ENCODE assay signal across 8 cellular contexts in genomic region chr17:48647103-48647963, GRCh38. TPM values are rescaled to one million over a fixed set of nuclear protein-coding genes. Genes with fewer than 3 reads are reported as not detected.
A peak's percentile ranks its signal among the peaks of the same experiment; 100 is the strongest.
DNase-seq lines count a peak whose midpoint lies in the region; ATAC-seq and TF ChIP-seq lines count a peak whose summit lies in the region.

No MANE protein-coding gene starts in this region.

- no peak for DNase-seq in activated T-cell treated with anti-CD3 and anti-CD28 coated beads, Interleukin-2, amount 50 U/mL, for 72 hours
- DNase-seq in activated T-cell treated with anti-CD3 and anti-CD28 coated beads for 4 hours: no peak
- DNase-seq in T-helper 17 cell: no peak
- DNase-seq in immature natural killer cell: peak in 1 of 3 donors; percentile 23
- no peak for DNase-seq in testis
- no peak for DNase-seq in foreskin melanocyte
- DNase-seq in NCI-H146 (lab: John Stamatoyannopoulos, UW): no peak

- intact Hi-C loops in testis (cut with DNase I; ENCODE audit: low total_unique reads): no loop called here

- H3K4me3 Mint-ChIP-seq in activated T-cell treated with anti-CD3 and anti-CD28 coated beads, Interleukin-2, amount 50 U/mL, for 72 hours: peak overlapping the region; percentile 76 to 79
- peak overlapping the region; percentile 96 for H3K4me3 Mint-ChIP-seq in T-helper 17 cell
- H3K4me3 Mint-ChIP-seq in immature natural killer cell: peak overlapping the region; percentile 86 to 96 (median 92)

- H3K27me3 Mint-ChIP-seq in activated T-cell treated with anti-CD3 and anti-CD28 coated beads, Interleukin-2, amount 50 U/mL, for 72 hours (ENCODE audit: low read depth): peaks cover 69% of the 10 kb centered on the region
- peaks cover 75% of the 10 kb centered on the region for H3K27me3 Mint-ChIP-seq in T-helper 17 cell
- peaks cover 8 to 29% (median 24%) of the 10 kb centered on the region in 3 donors for H3K27me3 Mint-ChIP-seq in immature natural killer cell (ENCODE audit: low read depth in 3 of 3)

- TF ChIP-seq POLR2A in testis (IDR thresholded peaks at IDR 0.05): no peak

- TF ChIP-seq CTCF in testis (IDR thresholded peaks at IDR 0.05): no peak

- H3K27ac ChIP-seq in testis: no peak overlapping the region

- H3K36me3 Mint-ChIP-seq in activated T-cell treated with anti-CD3 and anti-CD28 coated beads, Interleukin-2, amount 50 U/mL, for 72 hours (ENCODE audit: insufficient read depth in 2 of 2): peaks cover 0 to 4% of the 10 kb centered on the region in 2 donors
- H3K36me3 Mint-ChIP-seq in T-helper 17 cell (ENCODE audit: low read depth) (peaks cover 9% of the 10 kb centered on the region), immature natural killer cell (no peaks in the 10 kb centered on the region)

- no peaks in the 10 kb centered on the region for H3K27me3 ChIP-seq in testis

- peaks cover 7% of the 10 kb centered on the region for H3K4me1 ChIP-seq in testis

- peak; percentile 27 to 32 for ATAC-seq in activated T-cell treated with anti-CD3 and anti-CD28 coated beads, Interleukin-2, amount 50 U/mL, for 72 hours (replicated peaks in 1 of 2)
- ATAC-seq in T-helper 17 cell (no peak), HG02571 (IDR thresholded peaks at IDR 0.05; ENCODE audit: unreplicated experiment) (no peak)

- peaks cover 25% of the 10 kb centered on the region for H3K4me1 Mint-ChIP-seq in activated T-cell treated with anti-CD3 and anti-CD28 coated beads, Interleukin-2, amount 50 U/mL, for 72 hours (ENCODE audit: low read depth)
- H3K4me1 Mint-ChIP-seq in T-helper 17 cell (peaks cover 15% of the 10 kb centered on the region), immature natural killer cell (peaks cover 16 to 30% of the 10 kb centered on the region in 2 donors)

- peak overlapping the region; percentile 1 for H3K27ac Mint-ChIP-seq in activated T-cell treated with anti-CD3 and anti-CD28 coated beads, Interleukin-2, amount 50 U/mL, for 72 hours
- H3K27ac Mint-ChIP-seq in T-helper 17 cell: no peak overlapping the region
- peak overlapping the region in 3 of 6 donors; percentile 28 to 64 (median 46) for H3K27ac Mint-ChIP-seq in immature natural killer cell

- 1 to 2% methylated on average over 26 to 30 of the region's 30 CpGs for WGBS in testis, 2 donors

- peak overlapping the region; percentile 18 to 46 for H3K4me3 ChIP-seq in testis

- H3K9me3 ChIP-seq in T-helper 17 cell (ENCODE audit: control insufficient read depth, low read length, poor library complexity, severe bottlenecking) (no peaks in the 10 kb centered on the region), testis (no peaks in the 10 kb centered on the region)

- H3K9me3 Mint-ChIP-seq in activated T-cell treated with anti-CD3 and anti-CD28 coated beads, Interleukin-2, amount 50 U/mL, for 72 hours: no peaks in the 10 kb centered on the region
- H3K9me3 Mint-ChIP-seq in immature natural killer cell: no peaks in the 10 kb centered on the region

- H3K36me3 ChIP-seq in testis (ENCODE audit: low read depth, missing control alignments): no peaks in the 10 kb centered on the region

RNA-seq across cellular contexts. Expression of gene HOXB9, which starts 21.2 kb away (rescaled TPM):
- 10 to 100 TPM; 15.0 to 23.0 TPM for total RNA-seq in activated T-cell treated with anti-CD3 and anti-CD28 coated beads, Interleukin-2, amount 50 U/mL, for 72 hours
- under 1 TPM in 1 of 2 donors, not detected in 1; 0.16 TPM for total RNA-seq in T-helper 17 cell
- polyA plus RNA-seq in immature natural killer cell: not detected
- total RNA-seq in testis: under 1 TPM; 0.31 to 0.94 TPM
- 0.76 TPM for polyA plus RNA-seq in testis (ENCODE audit: insufficient read depth, low read depth, low replicate concordance)

RNA-seq across cellular contexts. Expression of gene HOXB8, which starts 32.2 kb away (rescaled TPM):
- not detected for total RNA-seq in activated T-cell treated with anti-CD3 and anti-CD28 coated beads, Interleukin-2, amount 50 U/mL, for 72 hours
- not detected for total RNA-seq in T-helper 17 cell
- polyA plus RNA-seq in immature natural killer cell: not detected
- total RNA-seq in testis: 1 to 10 TPM; 2.0 to 2.7 TPM
- polyA plus RNA-seq in testis (ENCODE audit: insufficient read depth, low read depth, low replicate concordance): 1.2 TPM

RNA-seq across cellular contexts. Expression of gene HOXB7, which starts 36.5 kb away (rescaled TPM):
- total RNA-seq in activated T-cell treated with anti-CD3 and anti-CD28 coated beads, Interleukin-2, amount 50 U/mL, for 72 hours: 1 to 10 TPM; 1.3 to 1.6 TPM
- under 1 TPM in 1 of 2 donors, not detected in 1; 0.82 TPM for total RNA-seq in T-helper 17 cell
- polyA plus RNA-seq in immature natural killer cell: 1 to 10 TPM in 2 of 3 donors, under 1 TPM in 1; 0.39 to 1.8 (median 1.5) TPM
- 1 to 10 TPM; 2.8 to 3.2 TPM for total RNA-seq in testis
- 4.4 TPM for polyA plus RNA-seq in testis (ENCODE audit: insufficient read depth, low read depth, low replicate concordance)

RNA-seq across cellular contexts. Expression of gene HOXB6, which starts 42.5 kb away (rescaled TPM):
- under 1 TPM; 0.24 to 0.51 TPM for total RNA-seq in activated T-cell treated with anti-CD3 and anti-CD28 coated beads, Interleukin-2, amount 50 U/mL, for 72 hours
- total RNA-seq in T-helper 17 cell (not detected), testis (1 to 10 TPM; 2.0 to 4.3 TPM)
- polyA plus RNA-seq in immature natural killer cell (not detected), testis (ENCODE audit: insufficient read depth, low read depth, low replicate concordance) (3.0 TPM)

RNA-seq across cellular contexts. Expression of gene HOXB5, which starts 53.8 kb away (rescaled TPM):
- not detected for total RNA-seq in activated T-cell treated with anti-CD3 and anti-CD28 coated beads, Interleukin-2, amount 50 U/mL, for 72 hours
- total RNA-seq in T-helper 17 cell (not detected), testis (under 1 TPM; 0.50 to 0.71 TPM)
- polyA plus RNA-seq in immature natural killer cell (not detected), testis (ENCODE audit: insufficient read depth, low read depth, low replicate concordance) (1.7 TPM)

Comparison
In these comparisons a context has a peak if more than half of its experiments do, and no peak if none do; other contexts are left out.
1. ATAC-seq: peak in activated T-cell treated with anti-CD3 and anti-CD28 coated beads, Interleukin-2, amount 50 U/mL, for 72 hours (2 of 2); none in T-helper 17 cell (single experiment) and HG02571 (single experiment).
2. RNA of gene HOXB9, which starts 21.2 kb away (total RNA-seq): 15.0 to 23.0 TPM in activated T-cell treated with anti-CD3 and anti-CD28 coated beads, Interleukin-2, amount 50 U/mL, for 72 hours; 0.31 to 0.94 TPM in testis and 0.16 TPM in T-helper 17 cell; every median in the first group is over 4 times any median in the second.
3. Peak in every context shown above with its lines, with median percentiles within 50 percentile points of each other: H3K4me3 Mint-ChIP-seq.